Comparison of ENCODE assay signal across 1 cellular context in genomic region chr12:49843411-49843810, GRCh38.
TF ChIP-seq lines count a peak whose summit lies in the region.

No MANE protein-coding gene starts in this region.

TF ChIP-seq in HCT116, 20 proteins besides CTCF, POLR2A, EP300 and RAD21 (continued from another document):
- no peak for TF ChIP-seq REST (IDR thresholded peaks at IDR 0.05; ENCODE audit: low read depth)
- TF ChIP-seq EGR1 (IDR thresholded peaks at IDR 0.05; ENCODE audit: low read depth), result no peak
- TF ChIP-seq EZH2 (IDR thresholded peaks at IDR 0.05), result no peak
- no peak for TF ChIP-seq JUND (IDR thresholded peaks at IDR 0.05)
- no peak for TF ChIP-seq YY1 (IDR thresholded peaks at IDR 0.05; ENCODE audit: extremely low read depth, insufficient replicate concordance, low read depth, low read length)
